19 cellular contexts compared by ENCODE assay signal in the genomic region with DNA sequence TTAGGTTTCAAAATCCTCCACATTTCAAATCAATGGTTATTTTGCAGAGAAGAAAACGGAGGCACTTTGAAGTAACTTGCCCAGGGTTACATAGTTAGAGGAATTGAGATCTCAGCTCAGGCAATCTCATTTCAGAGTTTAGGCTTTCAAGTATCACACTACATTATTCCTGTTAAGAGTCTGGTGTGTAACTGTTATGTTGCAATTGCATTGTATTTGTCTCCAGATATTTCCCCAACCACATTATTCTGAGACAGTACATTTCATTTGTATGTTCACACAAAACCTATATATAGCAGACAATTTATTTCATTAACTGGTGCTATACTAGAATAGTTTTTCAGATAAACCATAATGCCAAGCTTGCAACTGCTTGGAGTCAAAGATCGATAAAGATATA.
DNase-seq lines count a peak whose midpoint lies in the region; FAIRE-seq and TF ChIP-seq lines count a peak whose summit lies in the region.
"Had no signal": no experiment of that assay in that cellular context is flagged by ENCODE, and none has a peak within 500 bp of the region (broad histone marks: within the 10 kb centered on the region; RNA-seq: fewer than 3 reads in every experiment).

No MANE protein-coding gene starts in this region.

- no peak for DNase-seq in GM12891 (ENCODE audit: insufficient read length, low spot score)
- DNase-seq in SK-N-MC (ENCODE audit: low read depth, low spot score) = no peak
- DNase-seq in fibroblast of pulmonary artery (ENCODE audit: low read depth) = peak; percentile 54
- DNase-seq in renal cortical epithelial cell (ENCODE audit: low read depth) = peak; percentile 4
- DNase-seq in GM13976 (ENCODE audit: low spot score) = no peak
- no peak for DNase-seq in DMS114 treated with DMSO at 0.1 percent for 48 hours (lab: John Stamatoyannopoulos, UW; ENCODE audit: unreplicated experiment)
- DNase-seq in H4 (ENCODE audit: low spot score) = no peak
- DNase-seq: activated CD4-positive, alpha-beta memory T cell treated with anti-CD3 and anti-CD28 coated beads, Interleukin-2, amount 10 ng/mL, durations not matched to agents 7 days and 5 days; activated effector memory CD4-positive, alpha-beta T cell treated with Interleukin-2 at 50 U/mL for 16 hours; heart right ventricle; mucosa of descending colon; NCI-H1694; NCI-H2171 treated with DMSO at 0.1 percent for 48 hours; psoas muscle; testis had no signal

- TF ChIP-seq CTCF in fibroblast of pulmonary artery (IDR thresholded peaks at IDR 0.05; ENCODE audit: low read length, missing control alignments) (no peak), GM13976 (IDR thresholded peaks at IDR 0.05; ENCODE audit: borderline replicate concordance, control extremely low read depth, extremely low read depth, insufficient read depth, missing control alignments) (no peak)

- in situ Hi-C loops in GM13976 (cut with MboI; ENCODE audit: low sequenced_read_pairs, unreplicated experiment) = no loop called here

- no peak for TF ChIP-seq POLR2A in GM12891 (IDR thresholded peaks at IDR 0.05; ENCODE audit: low read depth, low read length)

- H3K4me3 ChIP-seq in SK-N-MC = peak overlapping the region; percentile 47; the same call in 1 of the 2 replicates
- H3K4me3 ChIP-seq in fibroblast of pulmonary artery (replicated peaks; ENCODE audit: low read depth, low read length) = no peak overlapping the region
- H3K4me3 ChIP-seq: HAP-1, heart right ventricle, mucosa of descending colon, psoas muscle, skin epidermis, testis, vagina had no signal

- FAIRE-seq in GM12891 (lab: Jason Lieb, UNC) = peak; percentile 5
- FAIRE-seq: colon had no signal

- H3K9ac ChIP-seq in SK-N-MC (ENCODE audit: insufficient read length) = no peak overlapping the region

- no peaks in the 10 kb centered on the region for H3K9me3 ChIP-seq in SK-N-MC (ENCODE audit: low read depth, low read length)
- H3K9me3 ChIP-seq: HAP-1, heart right ventricle, mucosa of descending colon, psoas muscle, testis, vagina had no signal

- H3K27ac ChIP-seq in SK-N-MC = no peak overlapping the region
- H3K27ac ChIP-seq: psoas muscle, testis, vagina had no signal

- no peaks in the 10 kb centered on the region for H3K36me3 ChIP-seq in SK-N-MC (ENCODE audit: insufficient read depth, low read length)
- H3K36me3 ChIP-seq: HAP-1, vagina had no signal

TF ChIP-seq in GM12891, 5 proteins besides CTCF, POLR2A, EP300 and RAD21:
- TF ChIP-seq SPI1 (IDR thresholded peaks at IDR 0.05; ENCODE audit: low read depth, low read length) = no peak
- TF ChIP-seq TAF1 (IDR thresholded peaks at IDR 0.05; ENCODE audit: low read depth, low read length) = no peak
- TF ChIP-seq POU2F2 (IDR thresholded peaks at IDR 0.05; ENCODE audit: low read depth, low read length) = no peak
- no peak for TF ChIP-seq PAX5 (IDR thresholded peaks at IDR 0.05; ENCODE audit: insufficient read depth, low read length, severe bottlenecking)
- no peak for TF ChIP-seq POLR2AphosphoS5 (IDR thresholded peaks at IDR 0.05; ENCODE audit: low read depth, low read length)

Comparison
In these comparisons a context has a peak if more than half of its experiments do, and no peak if none do; other contexts are left out.
1. DNase-seq: peak in fibroblast of pulmonary artery (single experiment) and renal cortical epithelial cell (single experiment); none in GM12891 (single experiment), SK-N-MC (single experiment), GM13976 (single experiment), DMS114 treated with DMSO at 0.1 percent for 48 hours (single experiment) and H4 (single experiment).